In the genomic region with DNA sequence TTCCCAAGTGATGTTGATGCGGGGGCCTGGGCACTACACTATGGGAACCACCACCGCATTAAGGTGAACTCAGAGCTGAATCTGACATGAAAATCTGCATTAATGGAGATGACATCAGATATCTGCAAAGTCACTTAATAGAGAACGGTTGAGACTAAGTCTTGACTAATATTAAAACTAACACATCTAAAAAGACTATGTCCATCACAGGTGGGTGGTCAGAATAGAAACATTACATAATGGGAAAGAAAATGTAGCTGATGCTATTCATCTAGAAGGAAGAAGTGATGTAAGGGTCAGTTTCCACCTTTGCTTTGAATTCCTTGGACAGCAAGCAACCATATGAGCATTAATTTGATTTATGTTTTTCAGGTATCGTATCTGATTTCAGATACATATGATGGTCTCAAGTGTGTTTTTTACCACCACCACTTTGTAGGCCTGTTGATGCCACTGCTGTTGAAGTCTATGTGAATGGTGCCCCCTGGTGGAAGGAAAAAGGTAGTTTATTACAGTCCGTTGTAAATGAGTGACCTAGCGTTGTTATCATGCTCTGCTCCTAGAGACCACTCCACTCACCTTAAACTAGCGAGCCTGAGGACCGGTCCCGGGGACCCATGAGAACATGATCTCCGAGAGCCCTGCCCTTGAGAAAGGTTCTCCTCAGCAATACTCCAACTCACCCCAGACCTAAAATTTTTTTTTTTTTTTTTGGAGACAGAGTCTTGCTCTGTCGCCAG, we compare ENCODE assay signal across 8 cellular contexts.
A peak's percentile ranks its signal among the peaks of the same experiment; 100 is the strongest.
DNase-seq lines count a peak whose midpoint lies in the region; ATAC-seq and TF ChIP-seq lines count a peak whose summit lies in the region.

No MANE protein-coding gene starts in this region.

- ATAC-seq in HG02852 (IDR thresholded peaks at IDR 0.05; ENCODE audit: unreplicated experiment), result peak; percentile 81

- H3K27ac ChIP-seq in SU-DHL-6 (ENCODE audit: low read depth, low read length), result no peak overlapping the region

- in situ Hi-C loops in ACHN (cut with HindIII; ENCODE audit: low pct_ligation_motif_present, low pct_unique_long_range_greater_than_20kb, low sequenced_read_pairs) (loop anchor here (25.0 kb wide), 1 partner anchor 285 kb away; no protein-coding TSS in a partner anchor), GM13977 (cut with MboI; ENCODE audit: low pct_unique_long_range_greater_than_20kb, low sequenced_read_pairs, unreplicated experiment) (loop anchor here (5.0 to 10.0 kb wide), 2 partner anchors 207 to 285 kb away; no protein-coding TSS in a partner anchor), astrocyte of the spinal cord (cut with HindIII; ENCODE audit: low sequenced_read_pairs) (no loop called here)

- H3K27me3 ChIP-seq in SU-DHL-6 (ENCODE audit: low read length), result no peaks in the 10 kb centered on the region

- no peaks in the 10 kb centered on the region for H3K36me3 ChIP-seq in SU-DHL-6 (ENCODE audit: low read length)

- no peaks in the 10 kb centered on the region for H3K79me2 ChIP-seq in SU-DHL-6 (ENCODE audit: insufficient read depth, low read length)

- peak; percentile 71 for TF ChIP-seq CTCF in GM13977 (IDR thresholded peaks at IDR 0.05; ENCODE audit: extremely low read depth, insufficient read depth, missing control alignments)
- TF ChIP-seq CTCF in SU-DHL-6 (IDR thresholded peaks at IDR 0.05; ENCODE audit: insufficient read depth, low read length, poor library complexity, severe bottlenecking), result peak; percentile 31
- peak; percentile 59 for TF ChIP-seq CTCF in astrocyte of the spinal cord (IDR thresholded peaks at IDR 0.05; ENCODE audit: low read depth, low read length)

- H3K4me3 ChIP-seq in SU-DHL-6 (ENCODE audit: insufficient read depth, low read length, poor library complexity, severe bottlenecking) (no peak overlapping the region), astrocyte of the spinal cord (ENCODE audit: low read depth, low read length) (no peak overlapping the region)

- no peak overlapping the region for H2AFZ ChIP-seq in SU-DHL-6 (ENCODE audit: low read depth, low read length, severe bottlenecking)

- DNase-seq in ACHN (peak; percentile 72), GM13977 (ENCODE audit: low spot score) (peak; percentile 65), NCI-H128 (lab: John Stamatoyannopoulos, UW; ENCODE audit: unreplicated experiment) (peak; percentile 62), astrocyte of the spinal cord (ENCODE audit: low read depth, low spot score) (peak; percentile 83), iPS DF 19.7 (ENCODE audit: low read depth, low spot score) (peak; percentile 50)
- peak in 2 of 3 donors; percentile 18 to 75 for DNase-seq in stimulated activated CD4-positive, alpha-beta T cell treated with anti-CD3 and anti-CD28 coated beads, Interleukin-12 subunit alpha, Interleukin-12 subunit beta, amount 100 ng/mL, for 48 hours (ENCODE audit: low read depth in 2 of 3, low spot score in 1 of 3)

- no peaks in the 10 kb centered on the region for H3F3A ChIP-seq in SU-DHL-6 (ENCODE audit: insufficient read depth)

- H3K9me3 ChIP-seq in SU-DHL-6 (ENCODE audit: insufficient read depth, low read length), result no peaks in the 10 kb centered on the region

- H3K4me2 ChIP-seq in SU-DHL-6 (ENCODE audit: low read depth, low read length, poor library complexity, severe bottlenecking), result no peak overlapping the region

- H3K9me2 ChIP-seq in SU-DHL-6 (replicated peaks; ENCODE audit: insufficient read depth, low read length), result no peaks in the 10 kb centered on the region

- no peak overlapping the region for H3K9ac ChIP-seq in SU-DHL-6 (ENCODE audit: low read length)

- no peaks in the 10 kb centered on the region for H4K20me1 ChIP-seq in SU-DHL-6 (ENCODE audit: low read depth, low read length)
